In the genomic region with DNA sequence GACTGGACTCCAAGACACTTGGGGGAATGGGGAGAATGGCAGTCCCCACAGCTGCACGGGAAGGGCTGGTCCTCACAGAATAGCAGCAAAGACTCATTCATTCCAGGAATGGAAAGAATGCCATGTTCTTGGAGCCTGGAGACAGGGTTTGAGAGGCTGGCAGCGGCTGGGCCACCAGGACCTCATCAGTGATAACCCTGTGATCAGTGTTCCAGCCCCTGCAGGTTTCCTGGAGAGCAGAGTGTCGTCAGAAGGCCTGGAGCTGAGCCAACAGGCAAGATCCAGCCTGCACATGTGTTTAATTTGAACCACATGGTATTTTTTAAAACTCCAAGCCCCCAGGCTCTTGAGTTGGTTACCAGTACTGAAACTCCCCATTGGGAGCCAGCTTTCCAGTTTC, we compare ENCODE assay signal across 9 cellular contexts. TPM values are rescaled to one million over a fixed set of nuclear protein-coding genes. Genes with fewer than 3 reads are reported as not detected.
DNase-seq lines count a peak whose midpoint lies in the region; ATAC-seq and TF ChIP-seq lines count a peak whose summit lies in the region.
"Had no signal": no experiment of that assay in that cellular context is flagged by ENCODE, and none has a peak within 500 bp of the region (broad histone marks: within the 10 kb centered on the region; RNA-seq: fewer than 3 reads in every experiment).

No MANE protein-coding gene starts in this region.

- no peaks in the 10 kb centered on the region for H3K27me3 ChIP-seq in H9 (ENCODE audit: insufficient read depth, low read length)
- H3K27me3 ChIP-seq in sigmoid colon, result no peaks in the 10 kb centered on the region

- peaks cover 2% of the 10 kb centered on the region; the same call in 1 of the 2 replicates for H3K27me3 Mint-ChIP-seq in H9 (ENCODE audit: low read depth)

- peaks cover 0 to 6% (median 4%) of the 10 kb centered on the region in 3 experiments; a peak in 3 of 7 replicates for H3K36me3 Mint-ChIP-seq in H9 (ENCODE audit: insufficient read depth in 1 of 3, low read depth in 3 of 3)

- no peak overlapping the region for H4K5ac ChIP-seq in H9 (ENCODE audit: insufficient read length, low read depth, low read length)

- peaks cover 7 to 12% of the 10 kb centered on the region in 2 experiments; a peak in 3 of 5 replicates for H3K9me3 Mint-ChIP-seq in H9
- H3K9me3 Mint-ChIP-seq: central memory CD8-positive, alpha-beta T cell had no signal

- no peak overlapping the region for H3K23ac ChIP-seq in H9 (ENCODE audit: insufficient read length, low read depth, low read length)

- no peak overlapping the region for H3K4me3 ChIP-seq in sigmoid colon
- H3K4me3 ChIP-seq: skin epidermis had no signal

- no peak overlapping the region for H3K14ac ChIP-seq in H9 (ENCODE audit: insufficient read depth, low read length)

- no peaks in the 10 kb centered on the region for H4K20me1 ChIP-seq in H9 (ENCODE audit: control insufficient read depth, insufficient read depth, insufficient read length)

- no peak overlapping the region for H3K4me3 Mint-ChIP-seq in H9
- H3K4me3 Mint-ChIP-seq: central memory CD8-positive, alpha-beta T cell had no signal

- H2BK20ac ChIP-seq in H9 (ENCODE audit: low read depth, low read length, poor library complexity, severe bottlenecking), result no peak overlapping the region

- H2BK5ac ChIP-seq in H9 (ENCODE audit: insufficient read length, low read length), result no peak overlapping the region

- no peaks in the 10 kb centered on the region for H3K4me1 Mint-ChIP-seq in H9
- H3K4me1 Mint-ChIP-seq: central memory CD8-positive, alpha-beta T cell had no signal

- H3K4me1 ChIP-seq in H9 (ENCODE audit: insufficient read depth, low read length) (no peaks in the 10 kb centered on the region), sigmoid colon (peaks cover 0 to 52% (median 30%) of the 10 kb centered on the region in 4 donors)

- no peak for TF ChIP-seq POLR2A in sigmoid colon (IDR thresholded peaks at IDR 0.05)

- H2AFZ ChIP-seq in H9 (ENCODE audit: low read length), result no peak overlapping the region

- H3K56ac ChIP-seq in H9 (ENCODE audit: insufficient read length, low read depth, low read length), result no peak overlapping the region

- no peak overlapping the region for H3T11ph ChIP-seq in H9 (ENCODE audit: low read length)

- H4K91ac ChIP-seq in H9 (ENCODE audit: insufficient read length, low read depth, low read length), result no peak overlapping the region

- no peak overlapping the region for H3K4ac ChIP-seq in H9 (ENCODE audit: low read depth, low read length)

- no peak overlapping the region for H2AK5ac ChIP-seq in H9 (ENCODE audit: insufficient read length, low read length)

- no peak overlapping the region for H2BK15ac ChIP-seq in H9 (ENCODE audit: low read depth, low read length)

- H3K79me1 ChIP-seq in H9 (ENCODE audit: insufficient read depth, low read depth, low read length, poor library complexity, severe bottlenecking), result no peaks in the 10 kb centered on the region

- ATAC-seq in GM19467 (IDR thresholded peaks at IDR 0.05; ENCODE audit: unreplicated experiment), result no peak

- H3K36me3 ChIP-seq in sigmoid colon, result no peaks in the 10 kb centered on the region

- no peak overlapping the region for H3K18ac ChIP-seq in H9 (ENCODE audit: insufficient read length, low read depth, low read length)

- no peak overlapping the region for H2BK12ac ChIP-seq in H9 (ENCODE audit: insufficient read length, low read depth, low read length)

- no peak overlapping the region for H3K27ac Mint-ChIP-seq in H9

- H3K27ac ChIP-seq in H9 (ENCODE audit: insufficient read length, low read depth, low read length), result no peak overlapping the region
- peak overlapping the region; percentile 58 for H3K27ac ChIP-seq in epithelial cell of prostate
- H3K27ac ChIP-seq in sigmoid colon, result peak overlapping the region in 1 of 4 donors; percentile 83

- DNase-seq in H9 (peak; percentile 16), NCI-H510A treated with DMSO at 0.1 percent for 48 hours (lab: John Stamatoyannopoulos, UW) (peak; percentile 45), epithelial cell of prostate (ENCODE audit: low read depth, low spot score) (peak; percentile 83), sigmoid colon (peak; percentile 68), T-helper 1 cell (no peak)
- DNase-seq in activated CD4-positive, alpha-beta T cell treated with anti-CD3 and anti-CD28 coated beads, Interleukin-2, amount 50 U/mL, for 4 hours, result no peak

- no peak overlapping the region for H3K9ac ChIP-seq in H9 (ENCODE audit: extremely low read depth, insufficient read length, low read length)

- no CpG with 5 or more reads among the region's 3 CpGs for WGBS in H9 (ENCODE audit: extremely low coverage, insufficient read length, low lambda C conversion rate)
- WGBS in sigmoid colon, 2 donors, result 47 to 59% methylated on average over 3 of the region's 3 CpGs

- no peak for TF ChIP-seq EP300 in sigmoid colon (IDR thresholded peaks at IDR 0.05)

- intact Hi-C loops in sigmoid colon (cut with DNase I), result no loop called here

- no peak overlapping the region for H3K4me2 ChIP-seq in H9 (ENCODE audit: insufficient read depth, insufficient read length, low read length)

- no peak overlapping the region for H2BK120ac ChIP-seq in H9 (ENCODE audit: low read depth, low read length, poor library complexity, severe bottlenecking)

- TF ChIP-seq CTCF in H9 (conservative IDR thresholded peaks at IDR 0.05), result no peak
- TF ChIP-seq CTCF in sigmoid colon (IDR thresholded peaks at IDR 0.05), result no peak

- H4K8ac ChIP-seq in H9 (replicated peaks; ENCODE audit: insufficient read length, low read depth, low read length), result no peak overlapping the region

- no peaks in the 10 kb centered on the region for H3K23me2 ChIP-seq in H9 (ENCODE audit: insufficient read length, low read depth, low read length, poor library complexity, severe bottlenecking)

- H3K9me3 ChIP-seq in H9 (ENCODE audit: control insufficient read depth, low read depth, low read length) (no peaks in the 10 kb centered on the region), sigmoid colon (no peaks in the 10 kb centered on the region)

- H3K79me2 ChIP-seq in H9 (ENCODE audit: insufficient read depth, low read length), result no peaks in the 10 kb centered on the region

RNA-seq across cellular contexts. Expression of gene BDKRB1, which starts 11.3 kb away (rescaled TPM):
- total RNA-seq in H9 (2021), result not detected in 2 replicates
- total RNA-seq in sigmoid colon, result 1 to 10 TPM in 2 of 4 donors, under 1 TPM in 2; 0.33 to 2.9 (median 0.73) TPM
- 1 to 10 TPM; 2.4 to 4.9 (median 4.2) TPM for polyA plus RNA-seq in sigmoid colon

Comparison
In these comparisons a context has a peak if more than half of its experiments do, and no peak if none do; other contexts are left out.
1. DNase-seq: peak in H9 (single experiment), NCI-H510A treated with DMSO at 0.1 percent for 48 hours (single experiment), epithelial cell of prostate (single experiment) and sigmoid colon (single experiment); none in T-helper 1 cell (0 of 5) and activated CD4-positive, alpha-beta T cell treated with anti-CD3 and anti-CD28 coated beads, Interleukin-2, amount 50 U/mL, for 4 hours (0 of 2).